ENCODE assay signal across 22 cellular contexts in genomic region chr1:177631770-177632169, GRCh38.
DNase-seq lines count a peak whose midpoint lies in the region; ATAC-seq and TF ChIP-seq lines count a peak whose summit lies in the region.
"Had no signal": no experiment of that assay in that cellular context is flagged by ENCODE, and none has a peak within 500 bp of the region (broad histone marks: within the 10 kb centered on the region; RNA-seq: fewer than 3 reads in every experiment).

No MANE protein-coding gene starts in this region.

- H3K4me1 Mint-ChIP-seq in MCF 10A (ENCODE audit: insufficient read depth, unreplicated experiment) (no peaks in the 10 kb centered on the region), HFFc6 (ENCODE audit: low read depth) (no peaks in the 10 kb centered on the region)
- no peaks in the 10 kb centered on the region for H3K4me1 Mint-ChIP-seq in activated naive CD4-positive, alpha-beta T cell treated with anti-CD3 and anti-CD28 coated beads for 36 hours (ENCODE audit: low read depth)
- H3K4me1 Mint-ChIP-seq: CD4-positive, CD25-positive, alpha-beta regulatory T cell; GM23338 had no signal

- POLR2A ChIA-PET in MCF 10A (lab: Yijun Ruan, JAX) = interaction anchor here (0.7 to 0.8 kb wide), 2 partner anchors 314 to 415 kb away, joined by 3 to 4 read pairs; no protein-coding TSS in a partner anchor

- H3K27ac ChIP-seq in breast epithelium (no peak overlapping the region), thyroid gland (no peak overlapping the region)
- H3K27ac ChIP-seq: SK-N-MC had no signal

- H3K36me3 ChIP-seq in breast epithelium (no peaks in the 10 kb centered on the region), thyroid gland (no peaks in the 10 kb centered on the region)
- H3K36me3 ChIP-seq: HAP-1 had no signal

- H3K27me3 Mint-ChIP-seq in MCF 10A (ENCODE audit: insufficient read depth, unreplicated experiment) = no peaks in the 10 kb centered on the region
- no peaks in the 10 kb centered on the region for H3K27me3 Mint-ChIP-seq in HFFc6 (ENCODE audit: insufficient read depth)
- no peaks in the 10 kb centered on the region for H3K27me3 Mint-ChIP-seq in activated naive CD4-positive, alpha-beta T cell treated with anti-CD3 and anti-CD28 coated beads for 36 hours (ENCODE audit: low read depth)
- H3K27me3 Mint-ChIP-seq: CD4-positive, CD25-positive, alpha-beta regulatory T cell had no signal

- TF ChIP-seq POLR2A in breast epithelium (IDR thresholded peaks at IDR 0.05) = no peak
- no peak for TF ChIP-seq POLR2A in thyroid gland (IDR thresholded peaks at IDR 0.05)

- H3K4me3 ChIP-seq in breast epithelium = no peak overlapping the region
- no peak overlapping the region for H3K4me3 ChIP-seq in epithelial cell of proximal tubule (ENCODE audit: low read depth, low read length)
- H3K4me3 ChIP-seq in thyroid gland (replicated peaks in 1 of 3) = no peak overlapping the region
- H3K4me3 ChIP-seq: GM23338, HAP-1, K562, SK-N-MC had no signal

- H3K36me3 Mint-ChIP-seq in MCF 10A (ENCODE audit: insufficient read depth, unreplicated experiment) (no peaks in the 10 kb centered on the region), HFFc6 (ENCODE audit: low read depth) (no peaks in the 10 kb centered on the region)
- H3K36me3 Mint-ChIP-seq in activated naive CD4-positive, alpha-beta T cell treated with anti-CD3 and anti-CD28 coated beads for 36 hours (ENCODE audit: low read depth) = no peaks in the 10 kb centered on the region
- H3K36me3 Mint-ChIP-seq: CD4-positive, CD25-positive, alpha-beta regulatory T cell had no signal

- 86 to 88% methylated on average over 2 of the region's 2 CpGs for WGBS in thyroid gland, 2 donors

- DNase-seq in MCF 10A (ENCODE audit: unreplicated experiment) (peak; percentile 17), breast epithelium (ENCODE audit: low spot score in 2 of 2) (no peak), HFFc6 (no peak), epithelial cell of proximal tubule (ENCODE audit: low read depth) (no peak), thyroid gland (no peak)
- no peak for DNase-seq in activated naive CD4-positive, alpha-beta T cell treated with anti-CD3 and anti-CD28 coated beads for 36 hours
- DNase-seq: 8988T; CD4-positive, CD25-positive, alpha-beta regulatory T cell; Kasumi-1; NCI-H1092; NCI-H1417 treated with DMSO at 0.1 percent for 48 hours; NCI-H187 treated with DMSO at 0.1 percent for 48 hours; NCI-H446; NCI-H524 treated with DMSO at 0.1 percent for 48 hours; NCI-H774; SIG-M5 had no signal

- H3K9me3 ChIP-seq in breast epithelium (no peaks in the 10 kb centered on the region), thyroid gland (no peaks in the 10 kb centered on the region)
- H3K9me3 ChIP-seq: HAP-1 had no signal

- no peaks in the 10 kb centered on the region for H3K4me1 ChIP-seq in breast epithelium
- no peaks in the 10 kb centered on the region for H3K4me1 ChIP-seq in thyroid gland
- H3K4me1 ChIP-seq: HAP-1 had no signal

- no peak for ATAC-seq in GM19023 (IDR thresholded peaks at IDR 0.05; ENCODE audit: unreplicated experiment)
- no peak for ATAC-seq in HG02970 (IDR thresholded peaks at IDR 0.05; ENCODE audit: low FRiP score, unreplicated experiment)
- ATAC-seq: GM23338, K562 had no signal

- no TSS peak for BruUV-seq in MCF 10A (replicated peaks; lab: Mats Ljungman, UMichigan)

- CTCF ChIA-PET in MCF 10A (lab: Yijun Ruan, JAX) = interaction anchor here (0.7 to 0.8 kb wide), 3 partner anchors 202 to 496 kb away, joined by 3 read pairs; no protein-coding TSS in a partner anchor
- CTCF ChIA-PET in activated naive CD4-positive, alpha-beta T cell treated with anti-CD3 and anti-CD28 coated beads for 36 hours (lab: Charles Lee) = no interaction called here

- H3K9me3 Mint-ChIP-seq in MCF 10A (ENCODE audit: unreplicated experiment) (no peaks in the 10 kb centered on the region), HFFc6 (peaks cover 11% of the 10 kb centered on the region)
- H3K9me3 Mint-ChIP-seq in activated naive CD4-positive, alpha-beta T cell treated with anti-CD3 and anti-CD28 coated beads for 36 hours = peaks cover 7% of the 10 kb centered on the region

- H3K27ac Mint-ChIP-seq in MCF 10A (ENCODE audit: low read depth, unreplicated experiment) (no peak overlapping the region), HFFc6 (no peak overlapping the region)
- H3K27ac Mint-ChIP-seq in activated naive CD4-positive, alpha-beta T cell treated with anti-CD3 and anti-CD28 coated beads for 36 hours = no peak overlapping the region
- H3K27ac Mint-ChIP-seq: CD4-positive, CD25-positive, alpha-beta regulatory T cell; GM23338 had no signal

- no peak overlapping the region for H3K4me3 Mint-ChIP-seq in MCF 10A (ENCODE audit: unreplicated experiment)
- no peak overlapping the region for H3K4me3 Mint-ChIP-seq in HFFc6
- H3K4me3 Mint-ChIP-seq in activated naive CD4-positive, alpha-beta T cell treated with anti-CD3 and anti-CD28 coated beads for 36 hours = no peak overlapping the region
- H3K4me3 Mint-ChIP-seq: CD4-positive, CD25-positive, alpha-beta regulatory T cell; GM23338 had no signal

- intact Hi-C loops in MCF 10A (cut with micrococcal nuclease) = no loop called here
- intact Hi-C loops in breast epithelium (cut with DNase I; ENCODE audit: low total_unique reads) = no loop called here
- intact Hi-C loops in thyroid gland (cut with DNase I) = no loop called here
- intact Hi-C loops in activated naive CD4-positive, alpha-beta T cell treated with anti-CD3 and anti-CD28 coated beads for 36 hours (cut with micrococcal nuclease) = no loop called here

- H3K27me3 ChIP-seq in breast epithelium (no peaks in the 10 kb centered on the region), thyroid gland (no peaks in the 10 kb centered on the region)

- TF ChIP-seq CTCF in MCF 10A (IDR thresholded peaks at IDR 0.05; ENCODE audit: unreplicated experiment) (no peak), breast epithelium (IDR thresholded peaks at IDR 0.05) (no peak), HFFc6 (IDR thresholded peaks at IDR 0.05) (peak; percentile 15; the same call in 1 of the 2 replicates), epithelial cell of proximal tubule (conservative IDR thresholded peaks at IDR 0.05; ENCODE audit: low read depth, low read length) (peak; percentile 17), thyroid gland (IDR thresholded peaks at IDR 0.05) (no peak)

Comparison
In these comparisons a context has a peak if more than half of its experiments do, and no peak if none do; other contexts are left out.
1. CTCF ChIP-seq: peak in HFFc6 (single experiment) and epithelial cell of proximal tubule (single experiment); none in MCF 10A (single experiment), breast epithelium (0 of 3) and thyroid gland (0 of 6).